In genomic region chr20:39960522-39961420, GRCh38 we compare ENCODE assay signal across 10 cellular contexts.
DNase-seq lines count a peak whose midpoint lies in the region; ATAC-seq, FAIRE-seq and TF ChIP-seq lines count a peak whose summit lies in the region.
"Had no signal": no experiment of that assay in that cellular context is flagged by ENCODE, and none has a peak within 500 bp of the region (broad histone marks: within the 10 kb centered on the region; RNA-seq: fewer than 3 reads in every experiment).

No MANE protein-coding gene starts in this region.

- H3K27me3 ChIP-seq in BE2C: no peaks in the 10 kb centered on the region
- H3K27me3 ChIP-seq in RWPE2 (ENCODE audit: insufficient read depth, poor library complexity, severe bottlenecking): no peaks in the 10 kb centered on the region
- H3K27me3 ChIP-seq in prostate gland (replicated peaks; ENCODE audit: insufficient read depth): no peaks in the 10 kb centered on the region
- H3K27me3 ChIP-seq: suprapubic skin had no signal

- H3K27me3 Mint-ChIP-seq in activated T-helper 2 cell treated with anti-CD3 and anti-CD28 coated beads, Interferon-gamma antibody, Interleukin-2, Interleukin-4, amounts not matched to agents 10 μg/mL and 5 μg/mL and 100 μg/mL, durations not matched to agents 14 hours and 24 hours and 36 hours (ENCODE audit: low read depth): no peaks in the 10 kb centered on the region

- TF ChIP-seq POLR2A in prostate gland (IDR thresholded peaks at IDR 0.05) (no peak), GM12892 (IDR thresholded peaks at IDR 0.05; ENCODE audit: low read depth, low read length) (no peak)

- no peak overlapping the region for H3K27ac Mint-ChIP-seq in activated T-helper 2 cell treated with anti-CD3 and anti-CD28 coated beads, Interferon-gamma antibody, Interleukin-2, Interleukin-4, amounts not matched to agents 10 μg/mL and 5 μg/mL and 100 μg/mL, durations not matched to agents 14 hours and 24 hours and 36 hours

- H3K36me3 ChIP-seq in BE2C: no peaks in the 10 kb centered on the region
- no peaks in the 10 kb centered on the region for H3K36me3 ChIP-seq in RWPE2 (ENCODE audit: low read depth)
- no peaks in the 10 kb centered on the region for H3K36me3 ChIP-seq in prostate gland
- H3K36me3 ChIP-seq: suprapubic skin had no signal

- TF ChIP-seq CTCF in BE2C (IDR thresholded peaks at IDR 0.05; ENCODE audit: low read depth, low read length) (no peak), RWPE2 (IDR thresholded peaks at IDR 0.05; ENCODE audit: poor library complexity, severe bottlenecking) (no peak), prostate gland (IDR thresholded peaks at IDR 0.05) (no peak)

- H3K9me3 ChIP-seq in BE2C (no peaks in the 10 kb centered on the region), RWPE2 (ENCODE audit: severe bottlenecking) (no peaks in the 10 kb centered on the region), prostate gland (no peaks in the 10 kb centered on the region)
- H3K9me3 ChIP-seq: suprapubic skin had no signal

- FAIRE-seq in GM12892 (lab: Jason Lieb, UNC): no peak

- H3K4me1 Mint-ChIP-seq in activated T-helper 2 cell treated with anti-CD3 and anti-CD28 coated beads, Interferon-gamma antibody, Interleukin-2, Interleukin-4, amounts not matched to agents 10 μg/mL and 5 μg/mL and 100 μg/mL, durations not matched to agents 14 hours and 24 hours and 36 hours (ENCODE audit: low read depth): no peaks in the 10 kb centered on the region

- H3K9me3 Mint-ChIP-seq in activated T-helper 2 cell treated with anti-CD3 and anti-CD28 coated beads, Interferon-gamma antibody, Interleukin-2, Interleukin-4, amounts not matched to agents 10 μg/mL and 5 μg/mL and 100 μg/mL, durations not matched to agents 14 hours and 24 hours and 36 hours: no peaks in the 10 kb centered on the region

- POLR2A ChIA-PET in HEK293T (lab: Yijun Ruan, JAX): no interaction called here

- H3K4me3 ChIP-seq in BE2C (ENCODE audit: low read depth, low read length): no peak overlapping the region
- H3K4me3 ChIP-seq in RWPE2 (ENCODE audit: severe bottlenecking): no peak overlapping the region
- H3K4me3 ChIP-seq in prostate gland: no peak overlapping the region
- H3K4me3 ChIP-seq: suprapubic skin had no signal

- H3K27ac ChIP-seq in RWPE2 (ENCODE audit: poor library complexity, severe bottlenecking) (no peak overlapping the region), prostate gland (no peak overlapping the region)
- H3K27ac ChIP-seq: epithelial cell of prostate, suprapubic skin had no signal

- H3K36me3 Mint-ChIP-seq in activated T-helper 2 cell treated with anti-CD3 and anti-CD28 coated beads, Interferon-gamma antibody, Interleukin-2, Interleukin-4, amounts not matched to agents 10 μg/mL and 5 μg/mL and 100 μg/mL, durations not matched to agents 14 hours and 24 hours and 36 hours (ENCODE audit: low read depth): no peaks in the 10 kb centered on the region

- ATAC-seq in RWPE2 (ENCODE audit: low read depth) (peak; percentile 57), left lobe of liver (peak; percentile 65), GM21529 (IDR thresholded peaks at IDR 0.05; ENCODE audit: unreplicated experiment) (no peak)

- CTCF ChIA-PET in HEK293T (lab: Yijun Ruan, JAX): no interaction called here

- intact Hi-C loops in prostate gland (cut with DNase I): no loop called here
- intact Hi-C loops in activated T-helper 2 cell treated with anti-CD3 and anti-CD28 coated beads, Interferon-gamma antibody, Interleukin-2, Interleukin-4, amounts not matched to agents 10 μg/mL and 5 μg/mL and 100 μg/mL, durations not matched to agents 14 hours and 24 hours and 36 hours (cut with micrococcal nuclease): no loop called here

- DNase-seq in BE2C (peak; percentile 7), HEK293T (ENCODE audit: extremely low spot score) (peak; percentile 6), RWPE2 (ENCODE audit: low spot score) (no peak), left lobe of liver (ENCODE audit: low spot score) (no peak), prostate gland (ENCODE audit: low spot score) (no peak), GM12892 (ENCODE audit: insufficient read length) (no peak)
- no peak for DNase-seq in activated T-helper 2 cell treated with anti-CD3 and anti-CD28 coated beads, Interferon-gamma antibody, Interleukin-2, Interleukin-4, amounts not matched to agents 10 μg/mL and 5 μg/mL and 100 μg/mL, durations not matched to agents 14 hours and 24 hours and 36 hours (ENCODE audit: low spot score)

- H3K4me1 ChIP-seq in BE2C (no peaks in the 10 kb centered on the region), RWPE2 (ENCODE audit: insufficient read depth, poor library complexity, severe bottlenecking) (no peaks in the 10 kb centered on the region), prostate gland (replicated peaks) (no peaks in the 10 kb centered on the region)

- WGBS in prostate gland: 25% methylated on average over 7 of the region's 7 CpGs

- H3K4me3 Mint-ChIP-seq in activated T-helper 2 cell treated with anti-CD3 and anti-CD28 coated beads, Interferon-gamma antibody, Interleukin-2, Interleukin-4, amounts not matched to agents 10 μg/mL and 5 μg/mL and 100 μg/mL, durations not matched to agents 14 hours and 24 hours and 36 hours (ENCODE audit: low read depth): no peak overlapping the region

TF ChIP-seq in HEK293T, 16 proteins besides CTCF, POLR2A, EP300 and RAD21:
- TF ChIP-seq FOXA1 (IDR thresholded peaks at IDR 0.05): no peak
- TF ChIP-seq ARNT (IDR thresholded peaks at IDR 0.05): no peak
- no peak for TF ChIP-seq PKNOX1 (IDR thresholded peaks at IDR 0.05)
- TF ChIP-seq BHLHE40 (IDR thresholded peaks at IDR 0.05; ENCODE audit: borderline replicate concordance): no peak
- TF ChIP-seq FOXK2 (IDR thresholded peaks at IDR 0.05): no peak
- no peak for TF ChIP-seq CTBP1 (IDR thresholded peaks at IDR 0.05; ENCODE audit: borderline replicate concordance)
- no peak for TF ChIP-seq HDGF (IDR thresholded peaks at IDR 0.05; ENCODE audit: borderline replicate concordance)
- no peak for TF ChIP-seq FOXM1 (IDR thresholded peaks at IDR 0.05; ENCODE audit: borderline replicate concordance)
- no peak for TF ChIP-seq SP1 (IDR thresholded peaks at IDR 0.05)
- no peak for TF ChIP-seq NFRKB (IDR thresholded peaks at IDR 0.05)

Comparison
In these comparisons a context has a peak if more than half of its experiments do, and no peak if none do; other contexts are left out.
1. DNase-seq: peak in BE2C (single experiment) and HEK293T (single experiment); none in RWPE2 (single experiment), left lobe of liver (single experiment), prostate gland (single experiment), activated T-helper 2 cell treated with anti-CD3 and anti-CD28 coated beads, Interferon-gamma antibody, Interleukin-2, Interleukin-4, amounts not matched to agents 10 μg/mL and 5 μg/mL and 100 μg/mL, durations not matched to agents 14 hours and 24 hours and 36 hours (single experiment) and GM12892 (single experiment).